13 cellular contexts compared by ENCODE assay signal in genomic region chr4:167222098-167222497, GRCh38. TPM values are rescaled to one million over a fixed set of nuclear protein-coding genes. Genes with fewer than 3 reads are reported as not detected.
DNase-seq lines count a peak whose midpoint lies in the region; ATAC-seq and FAIRE-seq lines count a peak whose summit lies in the region.
"Had no signal": no experiment of that assay in that cellular context is flagged by ENCODE, and none has a peak within 500 bp of the region (broad histone marks: within the 10 kb centered on the region; RNA-seq: fewer than 3 reads in every experiment).

No MANE protein-coding gene starts in this region.

- no peak overlapping the region for H3K27ac Mint-ChIP-seq in T-cell

- no peaks in the 10 kb centered on the region for H3K4me1 Mint-ChIP-seq in T-cell

- no peaks in the 10 kb centered on the region for H3K27me3 Mint-ChIP-seq in T-cell

- no peak overlapping the region for H3K4me3 Mint-ChIP-seq in T-cell

- H3K9me3 Mint-ChIP-seq in T-cell: peaks cover 0 to 3% (median 0%) of the 10 kb centered on the region in 3 donors

- DNase-seq in pons (ENCODE audit: low spot score): peak; percentile 56
- DNase-seq in stimulated activated CD4-positive, alpha-beta T cell treated with anti-CD3 and anti-CD28 coated beads, Interleukin-4, amount 100 ng/mL, for 24 hours: no peak
- DNase-seq in T-cell: no peak
- DNase-seq in NCI-H446 (lab: John Stamatoyannopoulos, UW): no peak
- DNase-seq in HTR-8/SVneo (ENCODE audit: insufficient read length, low spot score): no peak
- DNase-seq: dermis blood vessel endothelial cell, GOT3, heart left ventricle, retina had no signal

- CTCF ChIA-PET in T-cell (lab: Charles Lee): no interaction called here

- POLR2A ChIA-PET in T-cell (lab: Charles Lee): no interaction called here

- ATAC-seq in GM19395 (IDR thresholded peaks at IDR 0.05; ENCODE audit: unreplicated experiment): peak; percentile 94
- ATAC-seq in HG02798 (IDR thresholded peaks at IDR 0.05; ENCODE audit: poor library complexity, unreplicated experiment): peak; percentile 75
- ATAC-seq in HG03520 (IDR thresholded peaks at IDR 0.05; ENCODE audit: unreplicated experiment): peak; percentile 97
- no peak for ATAC-seq in T-cell (replicated peaks in 1 of 4)
- ATAC-seq: heart left ventricle had no signal

- FAIRE-seq in HTR-8/SVneo (lab: Jason Lieb, UNC): no peak

- no peaks in the 10 kb centered on the region for H3K36me3 Mint-ChIP-seq in T-cell

RNA-seq across cellular contexts. Expression of gene SPOCK3, which starts 12.2 kb away (rescaled TPM):
- not detected for total RNA-seq in T-cell
- total RNA-seq: dermis blood vessel endothelial cell, mesenteric fat pad had no signal

Comparison
In these comparisons a context has a peak if more than half of its experiments do, and no peak if none do; other contexts are left out.
1. ATAC-seq: peak in GM19395 (single experiment), HG02798 (single experiment) and HG03520 (single experiment); none in T-cell (0 of 4).